ENCODE assay signal across 13 cellular contexts in genomic region chr5:55105976-55106375, GRCh38. TPM values are rescaled to one million over a fixed set of nuclear protein-coding genes. Genes with fewer than 3 reads are reported as not detected.
"Had no signal": no experiment of that assay in that cellular context is flagged by ENCODE, and none has a peak within 500 bp of the region (broad histone marks: within the 10 kb centered on the region; RNA-seq: fewer than 3 reads in every experiment).

No MANE protein-coding gene starts in this region.

RNA-seq across cellular contexts. Expression of gene GZMA, which starts 3.5 kb away (rescaled TPM):
- total RNA-seq: bronchial epithelial cell, chondrocyte, dermis blood vessel endothelial cell, endothelial cell of umbilical vein, fibroblast of lung, fibroblast of villous mesenchyme, glomerular endothelial cell had no signal

RNA-seq across cellular contexts. Expression of gene GPX8, which starts 54.0 kb away (rescaled TPM):
- total RNA-seq: activated CD4-positive, alpha-beta memory T cell treated with anti-CD3 and anti-CD28 coated beads for 36 hours; activated CD4-positive, alpha-beta T cell treated with anti-CD3 and anti-CD28 coated beads for 36 hours; activated CD4-positive, alpha-beta T cell treated with anti-CD3 and anti-CD28 coated beads, Interleukin-2, amount 10 ng/mL, durations not matched to agents 24 days and 14 days; activated naive CD4-positive, alpha-beta T cell treated with anti-CD3 and anti-CD28 coated beads, Interleukin-2, amount 50 U/mL, for 72 hours; T-helper 1 cell treated with Interleukin-12 subunit alpha and Interleukin-12 subunit beta and Interleukin-4 antibody, amounts not matched to agents 30 ng/mL and 1 ng/mL, for 36 hours; T-helper 2 cell treated with Interferon-gamma antibody and Interleukin-4, amounts not matched to agents 100 ng/mL and 5 ng/mL, for 36 hours had no signal
